In the genomic region with DNA sequence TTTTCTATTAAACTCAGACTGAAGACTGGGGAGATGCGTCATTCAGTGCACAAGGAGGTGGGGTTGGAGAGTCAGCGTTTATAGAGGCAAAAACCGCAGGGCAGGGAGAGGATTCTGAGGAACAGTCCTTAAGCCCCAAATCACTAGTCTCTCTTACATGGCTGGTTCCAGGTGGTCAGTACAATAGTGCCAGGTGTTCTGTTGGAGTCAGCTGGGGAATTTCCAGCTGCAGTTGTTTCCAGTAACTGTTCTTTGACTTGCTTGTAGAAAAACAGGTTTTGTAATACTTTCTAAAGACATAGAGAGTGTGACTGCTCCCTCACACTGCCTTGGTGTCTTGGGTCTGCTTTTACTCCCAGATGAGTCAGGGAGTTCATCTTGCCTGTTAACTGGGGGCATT, we compare ENCODE assay signal across 13 cellular contexts.
DNase-seq lines count a peak whose midpoint lies in the region; ATAC-seq, FAIRE-seq and TF ChIP-seq lines count a peak whose summit lies in the region.
"Had no signal": no experiment of that assay in that cellular context is flagged by ENCODE, and none has a peak within 500 bp of the region (broad histone marks: within the 10 kb centered on the region; RNA-seq: fewer than 3 reads in every experiment).

No MANE protein-coding gene starts in this region.

- H2AFZ ChIP-seq in GM23338: no peak overlapping the region

- peaks cover 2% of the 10 kb centered on the region; the same call in 1 of the 3 replicates for H3K4me1 Mint-ChIP-seq in GM23338
- H3K4me1 Mint-ChIP-seq in naive thymus-derived CD8-positive, alpha-beta T cell: no peaks in the 10 kb centered on the region
- H3K4me1 Mint-ChIP-seq: nephron; stimulated activated naive B cell treated with anti-CD40 and anti-IgM and Interleukin-4, amounts not matched to agents 10 μg/mL and 1 μg/mL and 100 μg/mL, for 72 hours had no signal

- no peak overlapping the region for H3K27ac ChIP-seq in GM23338 (ENCODE audit: low read depth)
- no peak overlapping the region for H3K27ac ChIP-seq in WERI-Rb-1
- H3K27ac ChIP-seq: dorsolateral prefrontal cortex had no signal

- no peak for FAIRE-seq in bronchial epithelial cell (lab: Jason Lieb, UNC)
- FAIRE-seq: GM18507, TTC549 had no signal

- H3K36me3 ChIP-seq in GM23338 (ENCODE audit: insufficient read depth) (no peaks in the 10 kb centered on the region), bronchial epithelial cell (ENCODE audit: control insufficient read depth, insufficient read depth, low read length) (no peaks in the 10 kb centered on the region), WERI-Rb-1 (no peaks in the 10 kb centered on the region)

- POLR2A ChIA-PET in naive thymus-derived CD8-positive, alpha-beta T cell (lab: Charles Lee): no interaction called here

- H3K9me3 Mint-ChIP-seq in GM23338: peaks cover 7% of the 10 kb centered on the region; the same call in 2 of the 3 replicates
- peaks cover 0 to 6% (median 0%) of the 10 kb centered on the region in 9 donors for H3K9me3 Mint-ChIP-seq in naive thymus-derived CD8-positive, alpha-beta T cell

- H3K27ac Mint-ChIP-seq in GM23338: peak overlapping the region; percentile 17; the same call in 1 of the 2 replicates
- no peak overlapping the region for H3K27ac Mint-ChIP-seq in naive thymus-derived CD8-positive, alpha-beta T cell
- H3K27ac Mint-ChIP-seq: stimulated activated naive B cell treated with anti-CD40 and anti-IgM and Interleukin-4, amounts not matched to agents 10 μg/mL and 1 μg/mL and 100 μg/mL, for 72 hours had no signal

- no peak overlapping the region for H3K4me2 ChIP-seq in GM23338

- TF ChIP-seq CTCF in GM23338 (conservative IDR thresholded peaks at IDR 0.05; ENCODE audit: low read depth in 2 of 2) (no peak), bronchial epithelial cell (IDR thresholded peaks at IDR 0.05; ENCODE audit: insufficient read depth, low read length, severe bottlenecking) (no peak), WERI-Rb-1 (IDR thresholded peaks at IDR 0.05; ENCODE audit: low read depth, low read length) (no peak)

- peak; percentile 78 for ATAC-seq in GM23338
- no peak for ATAC-seq in naive thymus-derived CD8-positive, alpha-beta T cell
- ATAC-seq: stimulated activated naive B cell treated with anti-CD40 and anti-IgM and Interleukin-4, amounts not matched to agents 10 μg/mL and 1 μg/mL and 100 μg/mL, for 72 hours had no signal

- H3K4me3 Mint-ChIP-seq in GM23338: no peak overlapping the region
- no peak overlapping the region for H3K4me3 Mint-ChIP-seq in naive thymus-derived CD8-positive, alpha-beta T cell
- H3K4me3 Mint-ChIP-seq: nephron; stimulated activated naive B cell treated with anti-CD40 and anti-IgM and Interleukin-4, amounts not matched to agents 10 μg/mL and 1 μg/mL and 100 μg/mL, for 72 hours had no signal

- DNase-seq in GM23338 (ENCODE audit: low spot score): peak; percentile 43
- DNase-seq in NCI-H2107 (lab: John Stamatoyannopoulos, UW): peak; percentile 52
- peak; percentile 95 for DNase-seq in bronchial epithelial cell (ENCODE audit: low read depth)
- peak; percentile 90 for DNase-seq in skeletal muscle cell (ENCODE audit: low read depth)
- DNase-seq in naive thymus-derived CD8-positive, alpha-beta T cell: no peak
- no peak for DNase-seq in Ammon's horn (ENCODE audit: low spot score)
- DNase-seq in WERI-Rb-1: no peak
- DNase-seq: dorsolateral prefrontal cortex; KG1; stimulated activated naive B cell treated with anti-CD40 and anti-IgM and Interleukin-4, amounts not matched to agents 10 μg/mL and 1 μg/mL and 100 μg/mL, for 72 hours had no signal

- H3K4me3 ChIP-seq in GM23338 (no peak overlapping the region), bronchial epithelial cell (ENCODE audit: low read depth, low read length) (no peak overlapping the region), skeletal muscle cell (ENCODE audit: low read depth, low read length) (no peak overlapping the region), WERI-Rb-1 (ENCODE audit: low read depth, low read length) (no peak overlapping the region)
- H3K4me3 ChIP-seq: dorsolateral prefrontal cortex had no signal

- no peaks in the 10 kb centered on the region for H3F3A ChIP-seq in GM23338 (replicated peaks; ENCODE audit: low read depth)

- peaks cover 4% of the 10 kb centered on the region; the same call in 1 of the 3 replicates for H3K36me3 Mint-ChIP-seq in GM23338 (ENCODE audit: low read depth)
- H3K36me3 Mint-ChIP-seq in naive thymus-derived CD8-positive, alpha-beta T cell: no peaks in the 10 kb centered on the region
- H3K36me3 Mint-ChIP-seq: stimulated activated naive B cell treated with anti-CD40 and anti-IgM and Interleukin-4, amounts not matched to agents 10 μg/mL and 1 μg/mL and 100 μg/mL, for 72 hours had no signal

- H3K4me1 ChIP-seq in GM23338 (ENCODE audit: insufficient read depth): no peaks in the 10 kb centered on the region

- H3K9me3 ChIP-seq in WERI-Rb-1 (ENCODE audit: severe bottlenecking): no peaks in the 10 kb centered on the region

- H3K27me3 ChIP-seq in GM23338 (ENCODE audit: insufficient read depth) (no peaks in the 10 kb centered on the region), bronchial epithelial cell (ENCODE audit: control insufficient read depth, insufficient read depth, low read length) (no peaks in the 10 kb centered on the region), WERI-Rb-1 (ENCODE audit: insufficient read depth, low read depth, severe bottlenecking) (peaks cover 2% of the 10 kb centered on the region)

- H3K79me2 ChIP-seq in GM23338 (replicated peaks; ENCODE audit: insufficient read depth): no peaks in the 10 kb centered on the region

- H3K9me2 ChIP-seq in GM23338 (ENCODE audit: insufficient read depth): peaks cover 3% of the 10 kb centered on the region; the same call in 1 of the 2 replicates

- H3K27me3 Mint-ChIP-seq in GM23338 (ENCODE audit: insufficient read depth, low read depth, poor library complexity): peaks cover 3% of the 10 kb centered on the region
- H3K27me3 Mint-ChIP-seq in naive thymus-derived CD8-positive, alpha-beta T cell: peaks cover 0 to 4% (median 0%) of the 10 kb centered on the region in 5 donors
- H3K27me3 Mint-ChIP-seq: stimulated activated naive B cell treated with anti-CD40 and anti-IgM and Interleukin-4, amounts not matched to agents 10 μg/mL and 1 μg/mL and 100 μg/mL, for 72 hours had no signal

- H4K20me1 ChIP-seq in GM23338 (replicated peaks; ENCODE audit: insufficient read depth): no peaks in the 10 kb centered on the region

TF ChIP-seq in GM23338, 12 proteins besides CTCF, POLR2A, EP300 and RAD21 (continues in another document):
- TF ChIP-seq, protein P1, sequence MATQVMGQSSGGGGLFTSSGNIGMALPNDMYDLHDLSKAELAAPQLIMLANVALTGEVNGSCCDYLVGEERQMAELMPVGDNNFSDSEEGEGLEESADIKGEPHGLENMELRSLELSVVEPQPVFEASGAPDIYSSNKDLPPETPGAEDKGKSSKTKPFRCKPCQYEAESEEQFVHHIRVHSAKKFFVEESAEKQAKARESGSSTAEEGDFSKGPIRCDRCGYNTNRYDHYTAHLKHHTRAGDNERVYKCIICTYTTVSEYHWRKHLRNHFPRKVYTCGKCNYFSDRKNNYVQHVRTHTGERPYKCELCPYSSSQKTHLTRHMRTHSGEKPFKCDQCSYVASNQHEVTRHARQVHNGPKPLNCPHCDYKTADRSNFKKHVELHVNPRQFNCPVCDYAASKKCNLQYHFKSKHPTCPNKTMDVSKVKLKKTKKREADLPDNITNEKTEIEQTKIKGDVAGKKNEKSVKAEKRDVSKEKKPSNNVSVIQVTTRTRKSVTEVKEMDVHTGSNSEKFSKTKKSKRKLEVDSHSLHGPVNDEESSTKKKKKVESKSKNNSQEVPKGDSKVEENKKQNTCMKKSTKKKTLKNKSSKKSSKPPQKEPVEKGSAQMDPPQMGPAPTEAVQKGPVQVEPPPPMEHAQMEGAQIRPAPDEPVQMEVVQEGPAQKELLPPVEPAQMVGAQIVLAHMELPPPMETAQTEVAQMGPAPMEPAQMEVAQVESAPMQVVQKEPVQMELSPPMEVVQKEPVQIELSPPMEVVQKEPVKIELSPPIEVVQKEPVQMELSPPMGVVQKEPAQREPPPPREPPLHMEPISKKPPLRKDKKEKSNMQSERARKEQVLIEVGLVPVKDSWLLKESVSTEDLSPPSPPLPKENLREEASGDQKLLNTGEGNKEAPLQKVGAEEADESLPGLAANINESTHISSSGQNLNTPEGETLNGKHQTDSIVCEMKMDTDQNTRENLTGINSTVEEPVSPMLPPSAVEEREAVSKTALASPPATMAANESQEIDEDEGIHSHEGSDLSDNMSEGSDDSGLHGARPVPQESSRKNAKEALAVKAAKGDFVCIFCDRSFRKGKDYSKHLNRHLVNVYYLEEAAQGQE (IDR thresholded peaks at IDR 0.05; ENCODE audit: unreplicated experiment): no peak
- TF ChIP-seq, protein P2, sequence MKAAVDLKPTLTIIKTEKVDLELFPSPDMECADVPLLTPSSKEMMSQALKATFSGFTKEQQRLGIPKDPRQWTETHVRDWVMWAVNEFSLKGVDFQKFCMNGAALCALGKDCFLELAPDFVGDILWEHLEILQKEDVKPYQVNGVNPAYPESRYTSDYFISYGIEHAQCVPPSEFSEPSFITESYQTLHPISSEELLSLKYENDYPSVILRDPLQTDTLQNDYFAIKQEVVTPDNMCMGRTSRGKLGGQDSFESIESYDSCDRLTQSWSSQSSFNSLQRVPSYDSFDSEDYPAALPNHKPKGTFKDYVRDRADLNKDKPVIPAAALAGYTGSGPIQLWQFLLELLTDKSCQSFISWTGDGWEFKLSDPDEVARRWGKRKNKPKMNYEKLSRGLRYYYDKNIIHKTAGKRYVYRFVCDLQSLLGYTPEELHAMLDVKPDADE (IDR thresholded peaks at IDR 0.05): no peak
- TF ChIP-seq CREB1 (CRISPR knock-in tag; IDR thresholded peaks at IDR 0.05; ENCODE audit: low read depth) (no peak), EZH2 (IDR thresholded peaks at IDR 0.05; ENCODE audit: low read depth, unreplicated experiment) (no peak), ZNF331 (CRISPR knock-in tag; IDR thresholded peaks at IDR 0.05; ENCODE audit: low read depth) (no peak), STAT1 (IDR thresholded peaks at IDR 0.05; ENCODE audit: unreplicated experiment) (no peak), POLR2AphosphoS5 (IDR thresholded peaks at IDR 0.05; ENCODE audit: low read depth) (no peak), EZH2phosphoT487 (IDR thresholded peaks at IDR 0.05; ENCODE audit: unreplicated experiment) (no peak), ZNF114 (CRISPR knock-in tag; IDR thresholded peaks at IDR 0.05) (no peak)

Comparison
In these comparisons a context has a peak if more than half of its experiments do, and no peak if none do; other contexts are left out.
1. DNase-seq: peak in GM23338 (single experiment), NCI-H2107 (single experiment), bronchial epithelial cell (single experiment) and skeletal muscle cell (single experiment); none in naive thymus-derived CD8-positive, alpha-beta T cell (0 of 10), Ammon's horn (single experiment) and WERI-Rb-1 (single experiment).